ENCODE assay signal across 17 cellular contexts in genomic region chr16:28288117-28288516, GRCh38. TPM values are rescaled to one million over a fixed set of nuclear protein-coding genes. Genes with fewer than 3 reads are reported as not detected.
"Had no signal": no experiment of that assay in that cellular context is flagged by ENCODE, and none has a peak within 500 bp of the region (broad histone marks: within the 10 kb centered on the region; RNA-seq: fewer than 3 reads in every experiment).

No MANE protein-coding gene starts in this region.

- H3K27ac Mint-ChIP-seq: activated naive CD4-positive, alpha-beta T cell treated with anti-CD3 and anti-CD28 coated beads, Interleukin-2, amount 50 U/mL, for 24 hours; mesothelial cell of epicardium; T-helper 1 cell treated with Interleukin-12 subunit alpha and Interleukin-12 subunit beta and Interleukin-4 antibody, amounts not matched to agents 30 μg/mL and 1 μg/mL, for 36 hours had no signal

- H3K36me3 ChIP-seq: ascending aorta, breast epithelium, heart left ventricle, left lung, upper lobe of left lung had no signal

- H3K4me3 ChIP-seq: ascending aorta, breast epithelium, coronary artery, heart left ventricle, left lung, upper lobe of left lung had no signal

- H3K36me3 Mint-ChIP-seq: activated naive CD4-positive, alpha-beta T cell treated with anti-CD3 and anti-CD28 coated beads, Interleukin-2, amount 50 U/mL, for 24 hours; mesothelial cell of epicardium had no signal

- DNase-seq: activated CD4-positive, CD25-positive, alpha-beta regulatory T cell treated with anti-CD3 and anti-CD28 coated beads, Interleukin-2, amount 50 U/mL, for 72 hours; activated gamma-delta T cell; heart left ventricle; left lung; retina; stimulated activated CD4-positive, alpha-beta T cell treated with anti-CD3 and anti-CD28 coated beads, Interleukin-12 subunit alpha, Interleukin-12 subunit beta, amount 100 ng/mL, for 4 hours; stimulated activated CD4-positive, alpha-beta T cell treated with anti-CD3 and anti-CD28 coated beads, Interleukin-1b, Interleukin-23, amount 100 ng/mL, for 48 hours; stimulated activated naive CD4-positive, alpha-beta T cell treated with Interleukin-2 at 50 U/mL for 16 hours; upper lobe of left lung had no signal

- H3K9me3 ChIP-seq: ascending aorta, breast epithelium, heart left ventricle, left lung, upper lobe of left lung had no signal

- H3K27me3 Mint-ChIP-seq: activated naive CD4-positive, alpha-beta T cell treated with anti-CD3 and anti-CD28 coated beads, Interleukin-2, amount 50 U/mL, for 24 hours had no signal

- H3K27ac ChIP-seq: ascending aorta, breast epithelium, coronary artery, heart left ventricle, left lung, parathyroid adenoma, upper lobe of left lung had no signal

- H3K27me3 ChIP-seq: ascending aorta, breast epithelium had no signal

- H3K9ac ChIP-seq: parathyroid adenoma had no signal

- ATAC-seq: left lung had no signal

- H3K4me3 Mint-ChIP-seq: activated naive CD4-positive, alpha-beta T cell treated with anti-CD3 and anti-CD28 coated beads, Interleukin-2, amount 50 U/mL, for 24 hours; mesothelial cell of epicardium; T-helper 1 cell treated with Interleukin-12 subunit alpha and Interleukin-12 subunit beta and Interleukin-4 antibody, amounts not matched to agents 30 μg/mL and 1 μg/mL, for 36 hours had no signal

- H3K9me3 Mint-ChIP-seq: activated naive CD4-positive, alpha-beta T cell treated with anti-CD3 and anti-CD28 coated beads, Interleukin-2, amount 50 U/mL, for 24 hours; mesothelial cell of epicardium; T-helper 1 cell treated with Interleukin-12 subunit alpha and Interleukin-12 subunit beta and Interleukin-4 antibody, amounts not matched to agents 30 μg/mL and 1 μg/mL, for 36 hours had no signal

- H3K4me1 ChIP-seq: breast epithelium had no signal

RNA-seq across cellular contexts. Expression of gene SBK1, which starts 4.2 kb away (rescaled TPM):
- total RNA-seq: ascending aorta, lung microvascular endothelial cell had no signal
